32 cellular contexts compared by ENCODE assay signal in the genomic region with DNA sequence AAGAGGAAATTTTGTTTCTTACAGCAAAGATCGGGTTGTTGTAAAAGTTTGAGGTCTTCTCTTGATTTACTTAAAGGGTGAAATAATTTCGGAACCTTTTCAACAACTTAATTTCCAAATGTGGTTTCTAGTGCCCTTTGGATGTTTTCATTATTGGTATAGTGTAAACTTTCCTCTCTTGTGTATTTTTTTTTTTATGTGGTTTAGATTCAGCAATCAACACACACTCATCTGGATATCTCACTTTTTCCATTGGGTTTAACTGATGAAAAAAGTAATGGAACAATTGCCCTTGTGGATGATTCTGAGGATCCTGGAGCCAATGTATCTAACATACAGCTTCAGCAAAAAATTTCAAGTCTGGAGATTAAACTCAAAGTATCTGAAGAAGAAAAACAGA.
"Had no signal": no experiment of that assay in that cellular context is flagged by ENCODE, and none has a peak within 500 bp of the region (broad histone marks: within the 10 kb centered on the region; RNA-seq: fewer than 3 reads in every experiment).

No MANE protein-coding gene starts in this region.

- ATAC-seq: activated T-helper 17 cell treated with anti-CD3 and anti-CD28 coated beads, Interleukin-2, amount 50 U/mL, for 72 hours; Right ventricle myocardium inferior had no signal

- H3K4me3 Mint-ChIP-seq: activated CD4-positive, alpha-beta memory T cell treated with anti-CD3 and anti-CD28 coated beads, Interleukin-2, amount 10 ng/mL, durations not matched to agents 7 days and 5 days; activated naive CD8-positive, alpha-beta T cell; activated T-helper 17 cell treated with anti-CD3 and anti-CD28 coated beads, Interleukin-2, amount 50 U/mL, for 72 hours; central memory CD8-positive, alpha-beta T cell had no signal

- H3K4me1 ChIP-seq: ascending aorta had no signal

- H3K9me3 Mint-ChIP-seq: activated CD4-positive, alpha-beta memory T cell treated with anti-CD3 and anti-CD28 coated beads, Interleukin-2, amount 10 ng/mL, durations not matched to agents 7 days and 5 days; activated T-helper 17 cell treated with anti-CD3 and anti-CD28 coated beads, Interleukin-2, amount 50 U/mL, for 72 hours; central memory CD8-positive, alpha-beta T cell had no signal

- H3K9me3 ChIP-seq: ascending aorta had no signal

- H3K27me3 ChIP-seq: ascending aorta, cardiac muscle cell had no signal

- H3K27me3 Mint-ChIP-seq: activated CD4-positive, alpha-beta memory T cell treated with anti-CD3 and anti-CD28 coated beads, Interleukin-2, amount 10 ng/mL, durations not matched to agents 7 days and 5 days; activated naive CD8-positive, alpha-beta T cell; activated T-helper 17 cell treated with anti-CD3 and anti-CD28 coated beads, Interleukin-2, amount 50 U/mL, for 72 hours; central memory CD8-positive, alpha-beta T cell had no signal

- DNase-seq: activated CD4-positive, alpha-beta memory T cell treated with anti-CD3 and anti-CD28 coated beads, Interleukin-2, amount 10 ng/mL, durations not matched to agents 7 days and 5 days; activated CD4-positive, alpha-beta T cell treated with anti-CD3 and anti-CD28 coated beads for 1 hour; activated CD4-positive, CD25-positive, alpha-beta regulatory T cell; activated gamma-delta T cell; activated naive CD4-positive, alpha-beta T cell treated with Interleukin-2 at 50 U/mL for 16 hours; activated T-cell treated with anti-CD3 and anti-CD28 coated beads, Interleukin-2, amount 50 U/mL, for 48 hours; amygdala; MM.1S; MV-4-11; NCI-H1092; NCI-H1417; NCI-H146; NCI-H187; NCI-H2029 treated with DMSO at 0.1 percent for 48 hours; NCI-H2107; NCI-H2171; NCI-H510A; NCI-H526; NCI-H748 treated with DMSO at 0.1 percent for 48 hours; NK-92 treated with Interleukin-12 subunit alpha and Interleukin-12 subunit beta, amount 100 ng/mL, for 24 hours; PC-9; SW 1271; T1000; WERI-Rb-1 had no signal

- H3K4me3 ChIP-seq: ascending aorta, cardiac muscle cell, PC-9 had no signal

- H3K27ac ChIP-seq: ascending aorta, cardiac muscle cell, KMS-11, PC-9, RWPE1, WERI-Rb-1 had no signal

- H3K27ac Mint-ChIP-seq: activated CD4-positive, alpha-beta memory T cell treated with anti-CD3 and anti-CD28 coated beads, Interleukin-2, amount 10 ng/mL, durations not matched to agents 7 days and 5 days; activated naive CD8-positive, alpha-beta T cell; activated T-helper 17 cell treated with anti-CD3 and anti-CD28 coated beads, Interleukin-2, amount 50 U/mL, for 72 hours had no signal

- H3K4me1 Mint-ChIP-seq: activated CD4-positive, alpha-beta memory T cell treated with anti-CD3 and anti-CD28 coated beads, Interleukin-2, amount 10 ng/mL, durations not matched to agents 7 days and 5 days; activated T-helper 17 cell treated with anti-CD3 and anti-CD28 coated beads, Interleukin-2, amount 50 U/mL, for 72 hours; central memory CD8-positive, alpha-beta T cell had no signal
